Comparison of ENCODE assay signal across 8 cellular contexts in the genomic region with DNA sequence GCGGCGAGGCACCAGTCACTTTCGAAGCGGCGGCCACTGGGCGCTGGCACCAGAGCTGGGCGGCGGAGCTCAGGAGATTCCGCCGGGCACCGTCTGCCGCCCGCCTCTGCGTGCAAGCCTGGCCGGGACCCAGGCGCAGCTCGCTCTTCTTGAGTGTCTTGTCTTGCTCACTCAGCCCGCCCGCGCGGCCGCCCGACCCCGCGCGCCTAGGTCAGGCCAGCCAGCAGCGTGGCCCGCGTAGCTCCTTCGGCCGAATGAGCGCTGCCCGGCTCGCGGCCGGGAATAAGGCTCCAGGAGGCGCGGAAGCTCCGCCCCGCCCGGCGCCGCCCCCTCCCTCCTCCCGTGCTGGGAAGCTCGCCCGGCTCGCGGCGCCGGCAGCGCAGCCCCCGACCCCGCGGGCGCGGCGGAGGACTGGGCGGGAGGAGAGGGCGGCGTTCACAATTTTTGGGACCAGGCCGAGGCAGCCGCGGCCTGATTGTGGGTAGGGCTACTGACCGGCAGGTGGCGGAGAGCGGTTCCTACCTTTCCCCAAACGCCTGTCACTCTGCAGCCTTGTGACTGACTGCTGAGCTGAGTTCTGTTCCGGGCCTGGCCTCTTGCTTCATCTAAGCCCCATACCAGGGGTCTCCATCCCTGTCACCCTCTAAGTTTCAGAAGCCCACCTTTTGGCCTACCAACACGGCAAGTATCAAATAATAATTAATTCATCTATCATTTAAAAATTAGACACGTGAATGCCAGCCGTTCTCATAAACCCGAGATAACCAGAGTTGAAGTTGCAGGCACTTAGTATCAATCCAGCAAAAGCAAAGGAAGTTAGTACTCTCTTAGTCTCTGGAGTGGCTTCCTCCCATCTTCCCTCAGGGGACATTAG. TPM values are rescaled to one million over a fixed set of nuclear protein-coding genes. Genes with fewer than 3 reads are reported as not detected.
DNase-seq lines count a peak whose midpoint lies in the region; ATAC-seq and TF ChIP-seq lines count a peak whose summit lies in the region.

A gene with protein sequence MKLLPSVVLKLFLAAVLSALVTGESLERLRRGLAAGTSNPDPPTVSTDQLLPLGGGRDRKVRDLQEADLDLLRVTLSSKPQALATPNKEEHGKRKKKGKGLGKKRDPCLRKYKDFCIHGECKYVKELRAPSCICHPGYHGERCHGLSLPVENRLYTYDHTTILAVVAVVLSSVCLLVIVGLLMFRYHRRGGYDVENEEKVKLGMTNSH (minus strand): TSS at position 256 of the 874 bp plus-strand sequence. CDS start 275 bp downstream, outside the sequence.

- intact Hi-C loops in activated CD4-positive, alpha-beta T cell treated with anti-CD3 and anti-CD28 coated beads, Interleukin-2, amount 10 ng/mL, durations not matched to agents 24 days and 14 days (cut with micrococcal nuclease) = loop anchor here (1.0 kb wide), 2 partner anchors 43 to 95 kb away; a partner anchor contains a TSS
- intact Hi-C loops in left lung (cut with DNase I) = loop anchor here (5.0 to 10.0 kb wide), 2 partner anchors 94 to 102 kb away; no protein-coding TSS in a partner anchor

- CTCF ChIA-PET in AG04450 (lab: Charles Lee) = interaction anchor here (0.5 to 18.1 kb wide), 29 partner anchors 9 to 239 kb away, joined by 3 to 806 read pairs (median 6); a partner anchor contains a TSS

- H3K9me3 Mint-ChIP-seq in activated CD4-positive, alpha-beta T cell treated with anti-CD3 and anti-CD28 coated beads, Interleukin-2, amount 10 ng/mL, durations not matched to agents 24 days and 14 days = no peaks in the 10 kb centered on the region

- ATAC-seq in GM18861 (IDR thresholded peaks at IDR 0.05; ENCODE audit: unreplicated experiment) = peak; percentile 58
- ATAC-seq in HG03045 (IDR thresholded peaks at IDR 0.05; ENCODE audit: unreplicated experiment) = peak; percentile 74
- ATAC-seq in left lung = peak; percentile 86

- POLR2A ChIA-PET in AG04450 (lab: Yijun Ruan, JAX) = interaction anchor here (0.6 to 3.2 kb wide), 25 partner anchors 8 to 172 kb away, joined by 3 to 62 read pairs (median 5); a partner anchor contains a TSS

- H3K9me3 ChIP-seq in AG04450 (ENCODE audit: control insufficient read depth, insufficient read depth, low read length) (no peaks in the 10 kb centered on the region), left lung (no peaks in the 10 kb centered on the region)

- H3K4me1 ChIP-seq in left lung = peaks cover 9 to 55% of the 10 kb centered on the region in 2 donors

- H3K4me1 Mint-ChIP-seq in activated CD4-positive, alpha-beta T cell treated with anti-CD3 and anti-CD28 coated beads, Interleukin-2, amount 10 ng/mL, durations not matched to agents 24 days and 14 days = peaks cover 61% of the 10 kb centered on the region

- H3K27ac ChIP-seq in AG04450 (ENCODE audit: low read depth, low read length) = no peak within 1 kb of the TSS
- H3K27ac ChIP-seq in left lung = peak within 1 kb of the TSS; percentile 70 to 88

- H3K4me3 ChIP-seq in AG04450 (ENCODE audit: low read depth, low read length) (peak within 1 kb of the TSS; percentile 78), left lung (peak within 1 kb of the TSS; percentile 75 to 97)

- H3K36me3 ChIP-seq in left lung = peaks cover 0 to 8% of the 10 kb centered on the region in 2 donors

- peaks cover 6% of the 10 kb centered on the region for H3K27me3 Mint-ChIP-seq in activated CD4-positive, alpha-beta T cell treated with anti-CD3 and anti-CD28 coated beads, Interleukin-2, amount 10 ng/mL, durations not matched to agents 24 days and 14 days

- H3K27ac Mint-ChIP-seq in activated CD4-positive, alpha-beta T cell treated with anti-CD3 and anti-CD28 coated beads, Interleukin-2, amount 10 ng/mL, durations not matched to agents 24 days and 14 days = peak within 1 kb of the TSS; percentile 78

- H3K36me3 Mint-ChIP-seq in activated CD4-positive, alpha-beta T cell treated with anti-CD3 and anti-CD28 coated beads, Interleukin-2, amount 10 ng/mL, durations not matched to agents 24 days and 14 days (ENCODE audit: low read depth) = peaks cover 27% of the 10 kb centered on the region

- no peak for DNase-seq in AG04450 (ENCODE audit: low read depth, low spot score)
- DNase-seq in NCI-H460 (ENCODE audit: extremely low read depth, low read depth) = peak; percentile 60
- peak; percentile 89 for DNase-seq in activated CD4-positive, alpha-beta T cell treated with anti-CD3 and anti-CD28 coated beads, Interleukin-2, amount 10 ng/mL, durations not matched to agents 24 days and 14 days
- peak in 1 of 2 donors; percentile 81 for DNase-seq in dermis microvascular lymphatic vessel endothelial cell (ENCODE audit: low read depth in 2 of 2)
- peak; percentile 87 to 98 for DNase-seq in left lung
- DNase-seq in stimulated activated CD4-positive, alpha-beta T cell treated with anti-CD3 and anti-CD28 coated beads, Interleukin-4, amount 100 ng/mL, for 24 hours = peak; percentile 33

- peak; percentile 49 for TF ChIP-seq CTCF in AG04450 (IDR thresholded peaks at IDR 0.05; ENCODE audit: low read depth, low read length)
- TF ChIP-seq CTCF in left lung (IDR thresholded peaks at IDR 0.05) = peak; percentile 24 to 51

- H3K4me3 Mint-ChIP-seq in activated CD4-positive, alpha-beta T cell treated with anti-CD3 and anti-CD28 coated beads, Interleukin-2, amount 10 ng/mL, durations not matched to agents 24 days and 14 days = peak within 1 kb of the TSS; percentile 89

- H3K27me3 ChIP-seq in AG04450 (ENCODE audit: control insufficient read depth, insufficient read depth, low read length) (no peaks in the 10 kb centered on the region), left lung (no peaks in the 10 kb centered on the region)

RNA-seq across cellular contexts. Expression of the gene that starts here (rescaled TPM):
- polyA plus RNA-seq in AG04450 (2011; rRNA removed) = 6.6 and 7.0 TPM in 2 replicates
- polyA minus RNA-seq in AG04450 (2011; rRNA and poly(A)+ RNA removed) = 2.2 and 3.3 TPM in 2 replicates
- total RNA-seq in NCI-H460 (2014; rRNA removed; shearing (Covaris generic)) = 5.4 and 6.1 TPM in 2 replicates
- polyA plus RNA-seq in NCI-H460 (2014; cell fraction: nucleus; rRNA removed) = 4.2 and 5.4 TPM in 2 replicates
- 21.9 and 22.5 TPM in 2 replicates for total RNA-seq in activated CD4-positive, alpha-beta T cell treated with anti-CD3 and anti-CD28 coated beads, Interleukin-2, amount 10 ng/mL, durations not matched to agents 24 days and 14 days
- total RNA-seq in dermis microvascular lymphatic vessel endothelial cell (12.1 and 15.5 TPM in 2 replicates), left lung (10 to 100 TPM; 18.1 to 33.8 TPM)
